ENCODE assay signal across 2 cellular contexts in genomic region chr17:47323382-47324223, GRCh38.
TF ChIP-seq lines count a peak whose summit lies in the region.

A gene with protein sequence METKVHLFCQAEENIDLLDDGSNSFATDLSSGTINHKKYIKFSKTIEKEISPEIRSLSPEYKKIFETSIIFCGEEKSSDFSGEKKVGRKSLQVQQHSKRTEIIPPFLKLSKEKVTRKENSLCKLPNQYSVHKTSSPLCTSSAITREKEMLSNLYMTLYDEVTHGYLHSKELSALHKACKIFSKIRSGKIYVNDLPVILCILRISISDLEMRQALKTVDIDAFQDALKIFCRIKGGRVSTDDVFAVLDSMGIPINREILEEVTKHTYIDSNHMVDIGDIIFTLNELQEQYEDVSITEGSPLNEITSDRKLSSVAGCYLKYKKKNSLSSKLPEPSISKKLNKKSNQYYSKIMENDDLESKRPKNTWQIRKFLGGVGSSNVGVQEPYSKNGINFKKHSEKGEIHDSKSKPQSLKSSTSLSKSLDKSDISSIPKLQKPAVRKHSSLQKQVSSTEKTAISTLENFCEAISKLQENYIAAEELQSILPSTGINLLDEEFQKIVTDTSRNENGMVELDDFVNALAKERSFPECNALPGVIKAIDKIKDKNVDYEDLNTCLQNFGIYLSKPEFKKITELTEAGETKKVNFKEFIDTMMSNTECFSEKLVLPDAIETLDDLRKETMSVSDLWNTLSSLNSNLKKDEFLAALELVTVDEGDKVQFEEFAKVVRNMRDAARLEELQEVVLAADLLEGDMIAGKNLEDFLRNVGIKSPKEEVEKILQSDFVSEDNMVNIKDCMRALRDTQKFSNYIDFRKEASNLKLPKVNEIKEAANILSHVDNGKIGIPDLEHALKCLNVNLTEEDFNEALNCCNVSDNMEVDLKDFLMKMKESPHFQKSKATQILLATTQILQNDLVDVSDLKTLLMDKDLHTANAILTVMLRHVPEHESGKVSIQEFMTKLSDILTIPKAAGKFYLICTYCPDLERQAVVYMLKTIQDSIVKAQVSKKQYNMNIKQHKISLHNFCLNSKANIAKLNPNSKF (plus strand): TSS chr17:47323955. CDS start chr17:47328354, 4,399 bp downstream.

TF ChIP-seq in HEK293, 187 proteins besides CTCF, POLR2A, EP300 and RAD21 (continued from another document and continues in another):
- TF ChIP-seq ZNF426 (tag by site-specific recombination; IDR thresholded peaks at IDR 0.05) (no peak), EGR2 (tag by site-specific recombination; IDR thresholded peaks at IDR 0.05; ENCODE audit: low read depth) (peak; percentile 31), KLF1 (tag by site-specific recombination; IDR thresholded peaks at IDR 0.05) (0 out of 2 replicates have a peak, but pooled peaks have one; percentile 18), ZNF449 (tag by site-specific recombination; IDR thresholded peaks at IDR 0.05) (peak; percentile 96), ZNF610 (tag by site-specific recombination; IDR thresholded peaks at IDR 0.05; ENCODE audit: borderline replicate concordance) (peak; percentile 91; the same call in 1 of the 2 replicates), ZNF660 (tag by site-specific recombination; IDR thresholded peaks at IDR 0.05) (peak; percentile 80), ZNF600 (tag by site-specific recombination; IDR thresholded peaks at IDR 0.05) (peak; percentile 62), ZNF292 (tag by site-specific recombination; IDR thresholded peaks at IDR 0.05; ENCODE audit: borderline replicate concordance, low read depth) (0 out of 2 replicates have a peak, but pooled peaks have one; percentile 6), ZBTB20 (tag by site-specific recombination; IDR thresholded peaks at IDR 0.05) (peak; percentile 92), ZFP69B (tag by site-specific recombination; IDR thresholded peaks at IDR 0.05) (peak; percentile 17; the same call in 1 of the 2 replicates), ZXDB (tag by site-specific recombination; IDR thresholded peaks at IDR 0.05) (peak; percentile 94), ZNF423 (tag by site-specific recombination; IDR thresholded peaks at IDR 0.05) (peak; percentile 67; the same call in 1 of the 2 replicates), ZNF169 (tag by site-specific recombination; IDR thresholded peaks at IDR 0.05) (no peak), YY2 (tag by site-specific recombination; IDR thresholded peaks at IDR 0.05) (0 out of 2 replicates have a peak, but pooled peaks have one; percentile 18), ZNF24 (tag by site-specific recombination; IDR thresholded peaks at IDR 0.05) (no peak), ZNF776 (tag by site-specific recombination; IDR thresholded peaks at IDR 0.05; ENCODE audit: borderline replicate concordance) (no peak), ZNF398 (tag by site-specific recombination; IDR thresholded peaks at IDR 0.05) (peak; percentile 94), ZNF23 (tag by site-specific recombination; IDR thresholded peaks at IDR 0.05; ENCODE audit: borderline replicate concordance) (no peak)
- TF ChIP-seq, protein P1, sequence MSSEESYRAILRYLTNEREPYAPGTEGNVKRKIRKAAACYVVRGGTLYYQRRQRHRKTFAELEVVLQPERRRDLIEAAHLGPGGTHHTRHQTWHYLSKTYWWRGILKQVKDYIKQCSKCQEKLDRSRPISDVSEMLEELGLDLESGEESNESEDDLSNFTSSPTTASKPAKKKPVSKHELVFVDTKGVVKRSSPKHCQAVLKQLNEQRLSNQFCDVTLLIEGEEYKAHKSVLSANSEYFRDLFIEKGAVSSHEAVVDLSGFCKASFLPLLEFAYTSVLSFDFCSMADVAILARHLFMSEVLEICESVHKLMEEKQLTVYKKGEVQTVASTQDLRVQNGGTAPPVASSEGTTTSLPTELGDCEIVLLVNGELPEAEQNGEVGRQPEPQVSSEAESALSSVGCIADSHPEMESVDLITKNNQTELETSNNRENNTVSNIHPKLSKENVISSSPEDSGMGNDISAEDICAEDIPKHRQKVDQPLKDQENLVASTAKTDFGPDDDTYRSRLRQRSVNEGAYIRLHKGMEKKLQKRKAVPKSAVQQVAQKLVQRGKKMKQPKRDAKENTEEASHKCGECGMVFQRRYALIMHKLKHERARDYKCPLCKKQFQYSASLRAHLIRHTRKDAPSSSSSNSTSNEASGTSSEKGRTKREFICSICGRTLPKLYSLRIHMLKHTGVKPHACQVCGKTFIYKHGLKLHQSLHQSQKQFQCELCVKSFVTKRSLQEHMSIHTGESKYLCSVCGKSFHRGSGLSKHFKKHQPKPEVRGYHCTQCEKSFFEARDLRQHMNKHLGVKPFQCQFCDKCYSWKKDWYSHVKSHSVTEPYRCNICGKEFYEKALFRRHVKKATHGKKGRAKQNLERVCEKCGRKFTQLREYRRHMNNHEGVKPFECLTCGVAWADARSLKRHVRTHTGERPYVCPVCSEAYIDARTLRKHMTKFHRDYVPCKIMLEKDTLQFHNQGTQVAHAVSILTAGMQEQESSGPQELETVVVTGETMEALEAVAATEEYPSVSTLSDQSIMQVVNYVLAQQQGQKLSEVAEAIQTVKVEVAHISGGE (tag by site-specific recombination; conservative IDR thresholded peaks at IDR 0.05; ENCODE audit: low read depth) = no peak

TF ChIP-seq in SK-N-SH, 30 proteins besides CTCF, POLR2A, EP300 and RAD21 (continued from another document):
- peak; percentile 85; the same call in 1 of the 2 replicates for TF ChIP-seq MAX (IDR thresholded peaks at IDR 0.05; ENCODE audit: low read depth)
- 0 out of 2 replicates have a peak, but pooled peaks have one; percentile 20 for TF ChIP-seq RFX5 (IDR thresholded peaks at IDR 0.05; ENCODE audit: low read length)
- TF ChIP-seq EZH2phosphoT487 (IDR thresholded peaks at IDR 0.05; ENCODE audit: borderline replicate concordance, low read depth) = no peak
- TF ChIP-seq, protein P2, sequence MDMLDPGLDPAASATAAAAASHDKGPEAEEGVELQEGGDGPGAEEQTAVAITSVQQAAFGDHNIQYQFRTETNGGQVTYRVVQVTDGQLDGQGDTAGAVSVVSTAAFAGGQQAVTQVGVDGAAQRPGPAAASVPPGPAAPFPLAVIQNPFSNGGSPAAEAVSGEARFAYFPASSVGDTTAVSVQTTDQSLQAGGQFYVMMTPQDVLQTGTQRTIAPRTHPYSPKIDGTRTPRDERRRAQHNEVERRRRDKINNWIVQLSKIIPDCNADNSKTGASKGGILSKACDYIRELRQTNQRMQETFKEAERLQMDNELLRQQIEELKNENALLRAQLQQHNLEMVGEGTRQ (IDR thresholded peaks at IDR 0.05; ENCODE audit: borderline replicate concordance, low read depth, low read length) = peak; percentile 71
- no peak for TF ChIP-seq FOXM1 (IDR thresholded peaks at IDR 0.05; ENCODE audit: low read depth)
- TF ChIP-seq USF1 (IDR thresholded peaks at IDR 0.05; ENCODE audit: borderline replicate concordance, low read depth) = peak; percentile 93
- TF ChIP-seq SMC3 (IDR thresholded peaks at IDR 0.05; ENCODE audit: low read depth, low read length) = 0 out of 2 replicates have a peak, but pooled peaks have one; percentile 2
- no peak for TF ChIP-seq PBX3 (IDR thresholded peaks at IDR 0.05)
